In genomic region chrX:1464282-1465131, GRCh38 we compare ENCODE assay signal across 12 cellular contexts. TPM values are rescaled to one million over a fixed set of nuclear protein-coding genes. Genes with fewer than 3 reads are reported as not detected.
DNase-seq lines count a peak whose midpoint lies in the region; ATAC-seq and TF ChIP-seq lines count a peak whose summit lies in the region.
"Had no signal": no experiment of that assay in that cellular context is flagged by ENCODE, and none has a peak within 500 bp of the region (broad histone marks: within the 10 kb centered on the region; RNA-seq: fewer than 3 reads in every experiment).

No MANE protein-coding gene starts in this region.

- no peak for TF ChIP-seq CTCF in heart right ventricle (IDR thresholded peaks at IDR 0.05)
- TF ChIP-seq CTCF in left ventricle myocardium inferior (IDR thresholded peaks at IDR 0.05; ENCODE audit: borderline replicate concordance), result no peak
- TF ChIP-seq CTCF in type B pancreatic cell (conservative IDR thresholded peaks at IDR 0.05), result no peak
- no peak for TF ChIP-seq CTCF in MCF 10A (IDR thresholded peaks at IDR 0.05; ENCODE audit: unreplicated experiment)
- TF ChIP-seq CTCF in WTC11 (IDR thresholded peaks at IDR 0.05), result no peak

- 82 to 85% methylated on average over 24 of the region's 24 CpGs for WGBS in heart right ventricle, 2 donors

- H3K4me3 Mint-ChIP-seq in immature natural killer cell (peak overlapping the region; percentile 89 to 98 (median 94)), type B pancreatic cell (no peak overlapping the region), MCF 10A (ENCODE audit: unreplicated experiment) (no peak overlapping the region), WTC11 (no peak overlapping the region)

- peak in 1 of 2 donors; percentile 3 for DNase-seq in heart right ventricle
- DNase-seq in left ventricle myocardium inferior, result no peak
- DNase-seq in activated CD8-positive, alpha-beta memory T cell treated with anti-CD3 and anti-CD28 coated beads for 24 hours, result peak; percentile 72
- peak; percentile 83 to 87 (median 85) for DNase-seq in immature natural killer cell
- DNase-seq in type B pancreatic cell (ENCODE audit: extremely low spot score, unreplicated experiment), result peak; percentile 67
- no peak for DNase-seq in MCF 10A (ENCODE audit: unreplicated experiment)
- no peak for DNase-seq in WTC11 (ENCODE audit: low spot score)
- DNase-seq: EL, retina, trophoblast cell had no signal

- H3K4me1 ChIP-seq in heart right ventricle (peaks cover 0 to 39% (median 7%) of the 10 kb centered on the region in 9 donors), left ventricle myocardium inferior (peaks cover 13% of the 10 kb centered on the region)

- H3K27me3 Mint-ChIP-seq in immature natural killer cell (ENCODE audit: low read depth in 3 of 3), result peaks cover 39 to 62% (median 50%) of the 10 kb centered on the region in 3 donors
- H3K27me3 Mint-ChIP-seq in type B pancreatic cell, result peaks cover 19% of the 10 kb centered on the region
- H3K27me3 Mint-ChIP-seq in MCF 10A (ENCODE audit: insufficient read depth, unreplicated experiment), result peaks cover 31% of the 10 kb centered on the region
- H3K27me3 Mint-ChIP-seq in WTC11 (ENCODE audit: low read depth), result peaks cover 49% of the 10 kb centered on the region

- H3K9me3 Mint-ChIP-seq in immature natural killer cell (peaks cover 0 to 2% (median 0%) of the 10 kb centered on the region in 6 donors), type B pancreatic cell (no peaks in the 10 kb centered on the region), MCF 10A (ENCODE audit: unreplicated experiment) (no peaks in the 10 kb centered on the region), WTC11 (no peaks in the 10 kb centered on the region; the same call in 1 of the 2 replicates)

- H3K36me3 Mint-ChIP-seq in immature natural killer cell, result peaks cover 8 to 20% (median 13%) of the 10 kb centered on the region in 3 donors
- H3K36me3 Mint-ChIP-seq in type B pancreatic cell, result no peaks in the 10 kb centered on the region
- H3K36me3 Mint-ChIP-seq in MCF 10A (ENCODE audit: insufficient read depth, unreplicated experiment), result no peaks in the 10 kb centered on the region
- no peaks in the 10 kb centered on the region for H3K36me3 Mint-ChIP-seq in WTC11

- intact Hi-C loops in heart right ventricle (cut with DNase I) (no loop called here), left ventricle myocardium inferior (cut with micrococcal nuclease) (no loop called here), MCF 10A (cut with micrococcal nuclease) (no loop called here)

- no peaks in the 10 kb centered on the region for H3K9me3 ChIP-seq in heart right ventricle
- no peaks in the 10 kb centered on the region for H3K9me3 ChIP-seq in left ventricle myocardium inferior (replicated peaks)

- peaks cover 0 to 33% (median 12%) of the 10 kb centered on the region in 7 donors for H3K27me3 ChIP-seq in heart right ventricle
- H3K27me3 ChIP-seq in left ventricle myocardium inferior (ENCODE audit: low read depth), result peaks cover 51% of the 10 kb centered on the region

- BruUV-seq in MCF 10A (replicated peaks; lab: Mats Ljungman, UMichigan), result no TSS peak

- peaks cover 72% of the 10 kb centered on the region in 2 donors for H3K4me1 Mint-ChIP-seq in immature natural killer cell
- H3K4me1 Mint-ChIP-seq in type B pancreatic cell (ENCODE audit: unreplicated experiment), result no peaks in the 10 kb centered on the region
- peaks cover 5% of the 10 kb centered on the region for H3K4me1 Mint-ChIP-seq in MCF 10A (ENCODE audit: insufficient read depth, unreplicated experiment)
- peaks cover 10% of the 10 kb centered on the region for H3K4me1 Mint-ChIP-seq in WTC11

- H3K27ac Mint-ChIP-seq in immature natural killer cell (peak overlapping the region in 5 of 6 donors; percentile 98 to 100 (median 99)), type B pancreatic cell (no peak overlapping the region), MCF 10A (ENCODE audit: low read depth, unreplicated experiment) (no peak overlapping the region), WTC11 (no peak overlapping the region)

- H3K36me3 ChIP-seq in heart right ventricle (peaks cover 0 to 21% (median 0%) of the 10 kb centered on the region in 9 donors), left ventricle myocardium inferior (no peaks in the 10 kb centered on the region)
- H3K36me3 ChIP-seq: cardiac muscle cell had no signal

- POLR2A ChIA-PET in MCF 10A (lab: Yijun Ruan, JAX), result no interaction called here
- POLR2A ChIA-PET in WTC11 (lab: Charles Lee), result no interaction called here

- ATAC-seq in heart right ventricle (no peak), GM21390 (IDR thresholded peaks at IDR 0.05; ENCODE audit: unreplicated experiment) (no peak), WTC11 (no peak)

- CTCF ChIA-PET in MCF 10A (lab: Yijun Ruan, JAX) (no interaction called here), WTC11 (lab: Charles Lee) (no interaction called here)

- H3K4me3 ChIP-seq in heart right ventricle (no peak overlapping the region), left ventricle myocardium inferior (no peak overlapping the region)
- H3K4me3 ChIP-seq: cardiac muscle cell had no signal

- H3K27ac ChIP-seq in heart right ventricle (peak overlapping the region in 6 of 10 donors; percentile 76 to 88 (median 82)), left ventricle myocardium inferior (replicated peaks) (no peak overlapping the region)
- H3K27ac ChIP-seq: cardiac muscle cell had no signal

TF ChIP-seq in WTC11, 78 proteins besides CTCF, POLR2A, EP300 and RAD21:
- TF ChIP-seq ZNF317 (CRISPR knock-in tag; IDR thresholded peaks at IDR 0.05; ENCODE audit: borderline replicate concordance, low read depth), result no peak

RNA-seq across cellular contexts. Expression of gene ASMTL, which starts 11.8 kb away (rescaled TPM):
- total RNA-seq in heart right ventricle, result 10 to 100 TPM; 23.3 to 50.6 (median 38.3) TPM
- polyA plus RNA-seq in heart right ventricle, result 10 to 100 TPM; 16.6 to 40.7 TPM
- 36.5 TPM for total RNA-seq in left ventricle myocardium inferior
- polyA plus RNA-seq in immature natural killer cell, result 10 to 100 TPM; 58.1 to 68.6 (median 67.1) TPM
- 20.2 and 31.5 TPM in 2 replicates for total RNA-seq in type B pancreatic cell (ENCODE audit: low replicate concordance)
- 16.5 and 20.6 TPM in 2 replicates for total RNA-seq in MCF 10A (2022)
- total RNA-seq in WTC11 (2021), result 70.6 to 88.2 TPM (median 83.1 TPM) in 3 replicates

Comparison
In these comparisons a context has a peak if more than half of its experiments do, and no peak if none do; other contexts are left out.
1. DNase-seq: peak in activated CD8-positive, alpha-beta memory T cell treated with anti-CD3 and anti-CD28 coated beads for 24 hours (single experiment), immature natural killer cell (3 of 3) and type B pancreatic cell (single experiment); none in left ventricle myocardium inferior (single experiment), MCF 10A (single experiment) and WTC11 (single experiment).
2. H3K27ac Mint-ChIP-seq: peak in immature natural killer cell (5 of 6); none in type B pancreatic cell (single experiment), MCF 10A (single experiment) and WTC11 (single experiment).
3. H3K4me3 Mint-ChIP-seq: peak in immature natural killer cell (5 of 5); none in type B pancreatic cell (single experiment), MCF 10A (single experiment) and WTC11 (single experiment).